ENCODE assay signal across 11 cellular contexts in the genomic region with DNA sequence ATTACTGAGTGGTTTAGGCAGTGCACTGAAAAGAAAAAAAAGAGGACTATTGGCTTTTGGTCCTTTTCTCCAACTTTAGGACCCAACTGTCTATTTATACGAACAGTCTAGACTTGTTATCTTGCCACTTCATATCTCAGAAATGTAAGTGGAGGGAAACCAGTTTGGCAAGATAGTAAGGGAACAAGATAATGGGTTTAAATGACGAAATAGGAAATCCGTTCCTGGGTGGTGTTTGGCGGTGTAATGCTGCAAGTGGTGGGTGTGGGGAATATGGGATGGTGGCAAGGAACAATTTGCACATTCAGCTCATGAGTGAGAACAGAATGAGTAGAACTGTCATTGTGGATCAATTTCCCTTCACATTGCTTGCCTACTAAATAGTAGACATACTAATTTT. TPM values are rescaled to one million over a fixed set of nuclear protein-coding genes. Genes with fewer than 3 reads are reported as not detected.
DNase-seq lines count a peak whose midpoint lies in the region; ATAC-seq and TF ChIP-seq lines count a peak whose summit lies in the region.
"Had no signal": no experiment of that assay in that cellular context is flagged by ENCODE, and none has a peak within 500 bp of the region (broad histone marks: within the 10 kb centered on the region; RNA-seq: fewer than 3 reads in every experiment).

No MANE protein-coding gene starts in this region.

- H3K36me3 ChIP-seq in Caco-2 (ENCODE audit: control insufficient read depth, insufficient read depth, low read length): no peaks in the 10 kb centered on the region
- peaks cover 55% of the 10 kb centered on the region for H3K36me3 ChIP-seq in Karpas-422 (ENCODE audit: insufficient read depth, low read length)
- no peaks in the 10 kb centered on the region for H3K36me3 ChIP-seq in left lung
- H3K36me3 ChIP-seq: uterus had no signal

- H4K20me1 ChIP-seq in Karpas-422 (ENCODE audit: insufficient read depth, low read depth, low read length): no peaks in the 10 kb centered on the region

- no peaks in the 10 kb centered on the region for H3K9me3 Mint-ChIP-seq in Caco-2 (ENCODE audit: unreplicated experiment)

- H3K4me3 Mint-ChIP-seq in Caco-2 (ENCODE audit: unreplicated experiment): peak overlapping the region; percentile 27

- no peak overlapping the region for H2AFZ ChIP-seq in Karpas-422 (ENCODE audit: low read length)

- peak overlapping the region; percentile 96; the same call in 1 of the 2 replicates for H3K27ac ChIP-seq in Karpas-422 (ENCODE audit: low read length)
- peak overlapping the region; percentile 20 for H3K27ac ChIP-seq in VCaP
- H3K27ac ChIP-seq in left lung: peak overlapping the region in 1 of 2 donors; percentile 65
- H3K27ac ChIP-seq: uterus had no signal

- no peak overlapping the region for H3K4me2 ChIP-seq in Karpas-422 (ENCODE audit: low read depth, low read length, poor library complexity, severe bottlenecking)

- CTCF ChIA-PET in Caco-2 (lab: Charles Lee): interaction anchor here (0.8 kb wide), 1 partner anchor 28 kb away, joined by 3 read pairs; no protein-coding TSS in a partner anchor

- H3K4me1 ChIP-seq in Caco-2 (peaks cover 24% of the 10 kb centered on the region), Karpas-422 (ENCODE audit: low read length) (peaks cover 64% of the 10 kb centered on the region), left lung (peaks cover 8 to 26% of the 10 kb centered on the region in 2 donors)
- H3K4me1 ChIP-seq: uterus had no signal

- H3K9me3 ChIP-seq in Caco-2: no peaks in the 10 kb centered on the region
- H3K9me3 ChIP-seq in Karpas-422 (ENCODE audit: low read length): no peaks in the 10 kb centered on the region
- H3K9me3 ChIP-seq in left lung: no peaks in the 10 kb centered on the region
- H3K9me3 ChIP-seq: uterus had no signal

- peaks cover 70% of the 10 kb centered on the region for H3K79me2 ChIP-seq in Karpas-422 (ENCODE audit: low read length)

- peak overlapping the region; percentile 52 for H3K27ac Mint-ChIP-seq in Caco-2 (ENCODE audit: unreplicated experiment)

- H3K27me3 ChIP-seq in Caco-2 (replicated peaks; ENCODE audit: control insufficient read depth, insufficient read depth, low read length) (no peaks in the 10 kb centered on the region), Karpas-422 (ENCODE audit: low read length) (no peaks in the 10 kb centered on the region), left lung (peaks cover 0 to 32% of the 10 kb centered on the region in 2 donors)
- H3K27me3 ChIP-seq: uterus had no signal

- H3K4me3 ChIP-seq in Caco-2 (ENCODE audit: low read depth, low read length) (no peak overlapping the region), Karpas-422 (ENCODE audit: low read length) (no peak overlapping the region), left lung (no peak overlapping the region)
- H3K4me3 ChIP-seq: uterus had no signal

- no peak for TF ChIP-seq CTCF in Caco-2 (IDR thresholded peaks at IDR 0.05; ENCODE audit: insufficient read depth in 1 of 2, low read depth in 1 of 2, low read length in 1 of 2, severe bottlenecking in 1 of 2, unreplicated experiment in 1 of 2)
- no peak for TF ChIP-seq CTCF in VCaP (conservative IDR thresholded peaks at IDR 0.05)
- TF ChIP-seq CTCF in left lung (IDR thresholded peaks at IDR 0.05): no peak

- intact Hi-C loops in Caco-2 (cut with micrococcal nuclease; ENCODE audit: unreplicated experiment): loop anchor here (5.0 kb wide), 1 partner anchor 145 kb away; a partner anchor contains a TSS
- intact Hi-C loops in left lung (cut with DNase I): no loop called here

- no TSS peak for BruUV-seq in Caco-2 (replicated peaks; lab: Mats Ljungman, UMichigan)

- H3K9ac ChIP-seq in Karpas-422 (ENCODE audit: low read length): no peak overlapping the region

- H3K27me3 Mint-ChIP-seq in Caco-2 (ENCODE audit: insufficient read depth, unreplicated experiment): no peaks in the 10 kb centered on the region

- no peaks in the 10 kb centered on the region for H3K9me2 ChIP-seq in Karpas-422 (replicated peaks; ENCODE audit: insufficient read depth, low read length)

- POLR2A ChIA-PET in Caco-2 (lab: Charles Lee): no interaction called here

- ATAC-seq in left lung (peak; percentile 82), GM18517 (IDR thresholded peaks at IDR 0.05; ENCODE audit: unreplicated experiment) (no peak)

- H3K36me3 Mint-ChIP-seq in Caco-2 (ENCODE audit: insufficient read depth, unreplicated experiment): peaks cover 9% of the 10 kb centered on the region

- DNase-seq in Caco-2 (peak; percentile 64 to 76), Karpas-422 (no peak), left lung (no peak), NCI-H446 treated with DMSO at 0.1 percent for 48 hours (lab: John Stamatoyannopoulos, UW) (no peak), activated gamma-delta T cell (lab: John Stamatoyannopoulos, UW) (no peak), DMS114 treated with DMSO at 0.1 percent for 48 hours (lab: John Stamatoyannopoulos, UW; ENCODE audit: unreplicated experiment) (no peak)
- DNase-seq: cerebellar nuclear complex, KG1, uterus had no signal

- peaks cover 21% of the 10 kb centered on the region for H3K4me1 Mint-ChIP-seq in Caco-2 (ENCODE audit: low read depth, unreplicated experiment)

RNA-seq across cellular contexts. Expression of a gene that starts 44.7 kb away (rescaled TPM):
- 83.3 and 98.6 TPM in 2 replicates for total RNA-seq in Caco-2 (2022)
- total RNA-seq in Karpas-422 (2014; rRNA removed; shearing (Covaris generic); ENCODE audit: low replicate concordance): 0.18 and 1.5 TPM in 2 replicates
- total RNA-seq in left lung: 10 to 100 TPM; 12.4 to 31.9 TPM

RNA-seq across cellular contexts. Expression of a gene that starts 52.1 kb away (rescaled TPM):
- total RNA-seq in Caco-2 (2022): 42.9 and 46.3 TPM in 2 replicates
- total RNA-seq in Karpas-422 (2014; rRNA removed; shearing (Covaris generic); ENCODE audit: low replicate concordance): 77.8 and 78.6 TPM in 2 replicates
- total RNA-seq in left lung: 10 to 100 TPM; 45.6 to 57.9 TPM

Comparison
In these comparisons a context has a peak if more than half of its experiments do, and no peak if none do; other contexts are left out.
1. DNase-seq: peak in Caco-2 (2 of 2); none in Karpas-422 (single experiment), left lung (0 of 2), NCI-H446 treated with DMSO at 0.1 percent for 48 hours (single experiment), activated gamma-delta T cell (single experiment) and DMS114 treated with DMSO at 0.1 percent for 48 hours (single experiment).